In the genomic region with DNA sequence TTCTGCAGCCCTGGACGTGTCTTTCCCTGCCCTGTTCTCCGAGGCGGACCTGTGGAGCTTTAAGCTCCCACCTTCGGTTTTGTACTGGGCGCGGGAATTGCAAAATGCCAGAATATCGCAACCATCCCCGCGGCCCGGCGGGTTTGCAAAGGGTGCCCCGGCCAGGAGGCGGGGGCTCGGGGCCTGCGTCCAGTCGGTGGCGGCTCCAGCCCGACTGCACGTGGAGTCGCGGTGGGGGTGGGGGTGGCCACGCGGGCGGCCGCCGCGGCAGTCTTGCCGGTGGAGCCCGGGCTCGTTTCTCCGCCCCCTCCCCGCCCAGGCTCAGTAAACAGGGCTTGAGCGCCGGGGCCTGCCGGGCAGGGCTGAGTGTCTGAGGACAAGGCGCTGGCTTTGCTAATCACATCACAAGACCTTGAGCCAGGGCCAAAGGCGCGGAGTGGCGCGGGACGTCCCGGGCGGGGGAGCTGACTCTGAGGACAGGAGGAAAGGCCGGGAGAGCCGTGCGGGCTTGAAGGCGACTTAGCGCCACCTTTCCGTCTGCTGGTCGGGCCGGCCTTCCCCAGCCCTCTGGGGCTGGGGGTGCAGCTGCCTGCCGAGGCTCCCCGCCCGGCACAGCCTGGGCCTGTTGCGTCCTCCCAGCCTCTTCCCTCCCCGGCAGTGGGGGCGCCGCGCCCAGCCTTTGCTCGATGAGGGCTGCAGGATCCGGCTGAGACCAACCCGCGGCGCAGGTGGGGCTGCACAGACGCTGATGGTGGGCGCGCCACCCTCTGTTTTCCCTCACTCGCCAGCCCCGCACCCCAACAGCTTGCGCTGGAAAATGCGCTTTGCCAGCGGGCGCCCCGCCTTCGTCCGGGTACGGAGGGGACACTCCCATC, we compare ENCODE assay signal across 1 cellular context.
TF ChIP-seq lines count a peak whose summit lies in the region.

No MANE protein-coding gene starts in this region.

TF ChIP-seq in K562, 482 proteins besides CTCF, POLR2A, EP300 and RAD21 (continued from another document and continues in another):
- peak in 1 of 2 experiments; percentile 81; a peak in 1 of 4 replicates for TF ChIP-seq SIN3A (IDR thresholded peaks at IDR 0.05; ENCODE audit: borderline replicate concordance in 2 of 2, control insufficient read depth in 1 of 2, low read depth in 2 of 2, low read length in 2 of 2)
- 0 out of 2 replicates have a peak, but pooled peaks have one; percentile 29 for TF ChIP-seq NFXL1 (CRISPR knock-in tag; IDR thresholded peaks at IDR 0.05)
- TF ChIP-seq, protein P1, sequence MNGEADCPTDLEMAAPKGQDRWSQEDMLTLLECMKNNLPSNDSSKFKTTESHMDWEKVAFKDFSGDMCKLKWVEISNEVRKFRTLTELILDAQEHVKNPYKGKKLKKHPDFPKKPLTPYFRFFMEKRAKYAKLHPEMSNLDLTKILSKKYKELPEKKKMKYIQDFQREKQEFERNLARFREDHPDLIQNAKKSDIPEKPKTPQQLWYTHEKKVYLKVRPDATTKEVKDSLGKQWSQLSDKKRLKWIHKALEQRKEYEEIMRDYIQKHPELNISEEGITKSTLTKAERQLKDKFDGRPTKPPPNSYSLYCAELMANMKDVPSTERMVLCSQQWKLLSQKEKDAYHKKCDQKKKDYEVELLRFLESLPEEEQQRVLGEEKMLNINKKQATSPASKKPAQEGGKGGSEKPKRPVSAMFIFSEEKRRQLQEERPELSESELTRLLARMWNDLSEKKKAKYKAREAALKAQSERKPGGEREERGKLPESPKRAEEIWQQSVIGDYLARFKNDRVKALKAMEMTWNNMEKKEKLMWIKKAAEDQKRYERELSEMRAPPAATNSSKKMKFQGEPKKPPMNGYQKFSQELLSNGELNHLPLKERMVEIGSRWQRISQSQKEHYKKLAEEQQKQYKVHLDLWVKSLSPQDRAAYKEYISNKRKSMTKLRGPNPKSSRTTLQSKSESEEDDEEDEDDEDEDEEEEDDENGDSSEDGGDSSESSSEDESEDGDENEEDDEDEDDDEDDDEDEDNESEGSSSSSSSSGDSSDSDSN (IDR thresholded peaks at IDR 0.05; ENCODE audit: borderline replicate concordance in 1 of 2, low read depth in 2 of 2, low read length in 2 of 2) = peak in 1 of 2 experiments; percentile 76; a peak in 3 of 4 replicates
- TF ChIP-seq, protein P2, sequence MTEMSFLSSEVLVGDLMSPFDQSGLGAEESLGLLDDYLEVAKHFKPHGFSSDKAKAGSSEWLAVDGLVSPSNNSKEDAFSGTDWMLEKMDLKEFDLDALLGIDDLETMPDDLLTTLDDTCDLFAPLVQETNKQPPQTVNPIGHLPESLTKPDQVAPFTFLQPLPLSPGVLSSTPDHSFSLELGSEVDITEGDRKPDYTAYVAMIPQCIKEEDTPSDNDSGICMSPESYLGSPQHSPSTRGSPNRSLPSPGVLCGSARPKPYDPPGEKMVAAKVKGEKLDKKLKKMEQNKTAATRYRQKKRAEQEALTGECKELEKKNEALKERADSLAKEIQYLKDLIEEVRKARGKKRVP (CRISPR knock-in tag; IDR thresholded peaks at IDR 0.05) = no peak
- TF ChIP-seq MEIS2 (IDR thresholded peaks at IDR 0.05; ENCODE audit: partially characterized antibody) = no peak
- peak; percentile 11; the same call in 1 of the 2 replicates for TF ChIP-seq ZKSCAN1 (IDR thresholded peaks at IDR 0.05; ENCODE audit: low read depth, low read length)
- TF ChIP-seq, protein P3, sequence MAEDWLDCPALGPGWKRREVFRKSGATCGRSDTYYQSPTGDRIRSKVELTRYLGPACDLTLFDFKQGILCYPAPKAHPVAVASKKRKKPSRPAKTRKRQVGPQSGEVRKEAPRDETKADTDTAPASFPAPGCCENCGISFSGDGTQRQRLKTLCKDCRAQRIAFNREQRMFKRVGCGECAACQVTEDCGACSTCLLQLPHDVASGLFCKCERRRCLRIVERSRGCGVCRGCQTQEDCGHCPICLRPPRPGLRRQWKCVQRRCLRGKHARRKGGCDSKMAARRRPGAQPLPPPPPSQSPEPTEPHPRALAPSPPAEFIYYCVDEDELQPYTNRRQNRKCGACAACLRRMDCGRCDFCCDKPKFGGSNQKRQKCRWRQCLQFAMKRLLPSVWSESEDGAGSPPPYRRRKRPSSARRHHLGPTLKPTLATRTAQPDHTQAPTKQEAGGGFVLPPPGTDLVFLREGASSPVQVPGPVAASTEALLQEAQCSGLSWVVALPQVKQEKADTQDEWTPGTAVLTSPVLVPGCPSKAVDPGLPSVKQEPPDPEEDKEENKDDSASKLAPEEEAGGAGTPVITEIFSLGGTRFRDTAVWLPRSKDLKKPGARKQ (CRISPR knock-in tag; IDR thresholded peaks at IDR 0.05) = no peak
- TF ChIP-seq GABPB1 (CRISPR knock-in tag; IDR thresholded peaks at IDR 0.05) = peak; percentile 45; the same call in 1 of the 2 replicates
- TF ChIP-seq CC2D1A (IDR thresholded peaks at IDR 0.05) = peak; percentile 30; the same call in 1 of the 2 replicates
- 0 out of 2 replicates have a peak, but pooled peaks have one; percentile 30 for TF ChIP-seq ELF2 (CRISPR knock-in tag; IDR thresholded peaks at IDR 0.05)
- peak; percentile 45; the same call in 1 of the 2 replicates for TF ChIP-seq FOXP1 (CRISPR knock-in tag; IDR thresholded peaks at IDR 0.05)
- TF ChIP-seq RBM14 (IDR thresholded peaks at IDR 0.05; ENCODE audit: borderline replicate concordance, insufficient read depth, low read depth, low read length) = peak; percentile 69
- peak; percentile 59 for TF ChIP-seq RBFOX2 (IDR thresholded peaks at IDR 0.05; ENCODE audit: low read depth, low read length)
- TF ChIP-seq, protein P4, sequence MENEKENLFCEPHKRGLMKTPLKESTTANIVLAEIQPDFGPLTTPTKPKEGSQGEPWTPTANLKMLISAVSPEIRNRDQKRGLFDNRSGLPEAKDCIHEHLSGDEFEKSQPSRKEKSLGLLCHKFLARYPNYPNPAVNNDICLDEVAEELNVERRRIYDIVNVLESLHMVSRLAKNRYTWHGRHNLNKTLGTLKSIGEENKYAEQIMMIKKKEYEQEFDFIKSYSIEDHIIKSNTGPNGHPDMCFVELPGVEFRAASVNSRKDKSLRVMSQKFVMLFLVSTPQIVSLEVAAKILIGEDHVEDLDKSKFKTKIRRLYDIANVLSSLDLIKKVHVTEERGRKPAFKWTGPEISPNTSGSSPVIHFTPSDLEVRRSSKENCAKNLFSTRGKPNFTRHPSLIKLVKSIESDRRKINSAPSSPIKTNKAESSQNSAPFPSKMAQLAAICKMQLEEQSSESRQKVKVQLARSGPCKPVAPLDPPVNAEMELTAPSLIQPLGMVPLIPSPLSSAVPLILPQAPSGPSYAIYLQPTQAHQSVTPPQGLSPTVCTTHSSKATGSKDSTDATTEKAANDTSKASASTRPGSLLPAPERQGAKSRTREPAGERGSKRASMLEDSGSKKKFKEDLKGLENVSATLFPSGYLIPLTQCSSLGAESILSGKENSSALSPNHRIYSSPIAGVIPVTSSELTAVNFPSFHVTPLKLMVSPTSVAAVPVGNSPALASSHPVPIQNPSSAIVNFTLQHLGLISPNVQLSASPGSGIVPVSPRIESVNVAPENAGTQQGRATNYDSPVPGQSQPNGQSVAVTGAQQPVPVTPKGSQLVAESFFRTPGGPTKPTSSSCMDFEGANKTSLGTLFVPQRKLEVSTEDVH (IDR thresholded peaks at IDR 0.05; ENCODE audit: low read depth, partially characterized antibody) = no peak
- TF ChIP-seq CCNT2 (IDR thresholded peaks at IDR 0.05; ENCODE audit: borderline replicate concordance, extremely low read depth, insufficient read length, low read depth, low read length) = peak; percentile 59
- peak; percentile 47; the same call in 1 of the 2 replicates for TF ChIP-seq HDAC2 (IDR thresholded peaks at IDR 0.05)
- TF ChIP-seq ZNF445 (CRISPR knock-in tag; IDR thresholded peaks at IDR 0.05; ENCODE audit: low read depth) = no peak
- TF ChIP-seq HMG20A (CRISPR knock-in tag; conservative IDR thresholded peaks at IDR 0.05) = no peak
- TF ChIP-seq NEUROD1 (IDR thresholded peaks at IDR 0.05; ENCODE audit: borderline replicate concordance, low read depth, low read length, partially characterized antibody) = peak; percentile 23
- no peak for TF ChIP-seq ZBTB8A (IDR thresholded peaks at IDR 0.05; ENCODE audit: partially characterized antibody)
- TF ChIP-seq ZNF316 (IDR thresholded peaks at IDR 0.05) = no peak
- 0 out of 2 replicates have a peak, but pooled peaks have one; percentile 16 for TF ChIP-seq SMARCA5 (IDR thresholded peaks at IDR 0.05)
- TF ChIP-seq, protein P5, sequence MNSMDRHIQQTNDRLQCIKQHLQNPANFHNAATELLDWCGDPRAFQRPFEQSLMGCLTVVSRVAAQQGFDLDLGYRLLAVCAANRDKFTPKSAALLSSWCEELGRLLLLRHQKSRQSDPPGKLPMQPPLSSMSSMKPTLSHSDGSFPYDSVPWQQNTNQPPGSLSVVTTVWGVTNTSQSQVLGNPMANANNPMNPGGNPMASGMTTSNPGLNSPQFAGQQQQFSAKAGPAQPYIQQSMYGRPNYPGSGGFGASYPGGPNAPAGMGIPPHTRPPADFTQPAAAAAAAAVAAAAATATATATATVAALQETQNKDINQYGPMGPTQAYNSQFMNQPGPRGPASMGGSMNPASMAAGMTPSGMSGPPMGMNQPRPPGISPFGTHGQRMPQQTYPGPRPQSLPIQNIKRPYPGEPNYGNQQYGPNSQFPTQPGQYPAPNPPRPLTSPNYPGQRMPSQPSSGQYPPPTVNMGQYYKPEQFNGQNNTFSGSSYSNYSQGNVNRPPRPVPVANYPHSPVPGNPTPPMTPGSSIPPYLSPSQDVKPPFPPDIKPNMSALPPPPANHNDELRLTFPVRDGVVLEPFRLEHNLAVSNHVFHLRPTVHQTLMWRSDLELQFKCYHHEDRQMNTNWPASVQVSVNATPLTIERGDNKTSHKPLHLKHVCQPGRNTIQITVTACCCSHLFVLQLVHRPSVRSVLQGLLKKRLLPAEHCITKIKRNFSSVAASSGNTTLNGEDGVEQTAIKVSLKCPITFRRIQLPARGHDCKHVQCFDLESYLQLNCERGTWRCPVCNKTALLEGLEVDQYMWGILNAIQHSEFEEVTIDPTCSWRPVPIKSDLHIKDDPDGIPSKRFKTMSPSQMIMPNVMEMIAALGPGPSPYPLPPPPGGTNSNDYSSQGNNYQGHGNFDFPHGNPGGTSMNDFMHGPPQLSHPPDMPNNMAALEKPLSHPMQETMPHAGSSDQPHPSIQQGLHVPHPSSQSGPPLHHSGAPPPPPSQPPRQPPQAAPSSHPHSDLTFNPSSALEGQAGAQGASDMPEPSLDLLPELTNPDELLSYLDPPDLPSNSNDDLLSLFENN (IDR thresholded peaks at IDR 0.05; ENCODE audit: low read depth in 2 of 2, low read length in 2 of 2) = no peak
- TF ChIP-seq, protein P6, sequence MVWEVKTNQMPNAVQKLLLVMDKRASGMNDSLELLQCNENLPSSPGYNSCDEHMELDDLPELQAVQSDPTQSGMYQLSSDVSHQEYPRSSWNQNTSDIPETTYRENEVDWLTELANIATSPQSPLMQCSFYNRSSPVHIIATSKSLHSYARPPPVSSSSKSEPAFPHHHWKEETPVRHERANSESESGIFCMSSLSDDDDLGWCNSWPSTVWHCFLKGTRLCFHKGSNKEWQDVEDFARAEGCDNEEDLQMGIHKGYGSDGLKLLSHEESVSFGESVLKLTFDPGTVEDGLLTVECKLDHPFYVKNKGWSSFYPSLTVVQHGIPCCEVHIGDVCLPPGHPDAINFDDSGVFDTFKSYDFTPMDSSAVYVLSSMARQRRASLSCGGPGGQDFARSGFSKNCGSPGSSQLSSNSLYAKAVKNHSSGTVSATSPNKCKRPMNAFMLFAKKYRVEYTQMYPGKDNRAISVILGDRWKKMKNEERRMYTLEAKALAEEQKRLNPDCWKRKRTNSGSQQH (CRISPR knock-in tag; IDR thresholded peaks at IDR 0.05) = no peak
- TF ChIP-seq, protein P7, sequence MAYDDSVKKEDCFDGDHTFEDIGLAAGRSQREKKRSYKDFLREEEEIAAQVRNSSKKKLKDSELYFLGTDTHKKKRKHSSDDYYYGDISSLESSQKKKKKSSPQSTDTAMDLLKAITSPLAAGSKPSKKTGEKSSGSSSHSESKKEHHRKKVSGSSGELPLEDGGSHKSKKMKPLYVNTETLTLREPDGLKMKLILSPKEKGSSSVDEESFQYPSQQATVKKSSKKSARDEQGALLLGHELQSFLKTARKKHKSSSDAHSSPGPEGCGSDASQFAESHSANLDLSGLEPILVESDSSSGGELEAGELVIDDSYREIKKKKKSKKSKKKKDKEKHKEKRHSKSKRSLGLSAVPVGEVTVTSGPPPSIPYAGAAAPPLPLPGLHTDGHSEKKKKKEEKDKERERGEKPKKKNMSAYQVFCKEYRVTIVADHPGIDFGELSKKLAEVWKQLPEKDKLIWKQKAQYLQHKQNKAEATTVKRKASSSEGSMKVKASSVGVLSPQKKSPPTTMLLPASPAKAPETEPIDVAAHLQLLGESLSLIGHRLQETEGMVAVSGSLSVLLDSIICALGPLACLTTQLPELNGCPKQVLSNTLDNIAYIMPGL (CRISPR knock-in tag; IDR thresholded peaks at IDR 0.05) = peak; percentile 74; the same call in 1 of the 2 replicates
- TF ChIP-seq E2F3 (CRISPR knock-in tag; IDR thresholded peaks at IDR 0.05) = no peak; the same call in 1 of the 2 replicates
- TF ChIP-seq SMAD3 (CRISPR knock-in tag; conservative IDR thresholded peaks at IDR 0.05) = no peak
- TF ChIP-seq, protein P8, sequence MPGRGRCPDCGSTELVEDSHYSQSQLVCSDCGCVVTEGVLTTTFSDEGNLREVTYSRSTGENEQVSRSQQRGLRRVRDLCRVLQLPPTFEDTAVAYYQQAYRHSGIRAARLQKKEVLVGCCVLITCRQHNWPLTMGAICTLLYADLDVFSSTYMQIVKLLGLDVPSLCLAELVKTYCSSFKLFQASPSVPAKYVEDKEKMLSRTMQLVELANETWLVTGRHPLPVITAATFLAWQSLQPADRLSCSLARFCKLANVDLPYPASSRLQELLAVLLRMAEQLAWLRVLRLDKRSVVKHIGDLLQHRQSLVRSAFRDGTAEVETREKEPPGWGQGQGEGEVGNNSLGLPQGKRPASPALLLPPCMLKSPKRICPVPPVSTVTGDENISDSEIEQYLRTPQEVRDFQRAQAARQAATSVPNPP (IDR thresholded peaks at IDR 0.05; ENCODE audit: borderline replicate concordance, insufficient read depth, insufficient read length) = no peak
- TF ChIP-seq, protein P9, sequence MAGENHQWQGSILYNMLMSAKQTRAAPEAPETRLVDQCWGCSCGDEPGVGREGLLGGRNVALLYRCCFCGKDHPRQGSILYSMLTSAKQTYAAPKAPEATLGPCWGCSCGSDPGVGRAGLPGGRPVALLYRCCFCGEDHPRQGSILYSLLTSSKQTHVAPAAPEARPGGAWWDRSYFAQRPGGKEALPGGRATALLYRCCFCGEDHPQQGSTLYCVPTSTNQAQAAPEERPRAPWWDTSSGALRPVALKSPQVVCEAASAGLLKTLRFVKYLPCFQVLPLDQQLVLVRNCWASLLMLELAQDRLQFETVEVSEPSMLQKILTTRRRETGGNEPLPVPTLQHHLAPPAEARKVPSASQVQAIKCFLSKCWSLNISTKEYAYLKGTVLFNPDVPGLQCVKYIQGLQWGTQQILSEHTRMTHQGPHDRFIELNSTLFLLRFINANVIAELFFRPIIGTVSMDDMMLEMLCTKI (IDR thresholded peaks at IDR 0.05; ENCODE audit: partially characterized antibody) = no peak
- no peak for TF ChIP-seq ZNF695 (CRISPR knock-in tag; IDR thresholded peaks at IDR 0.05)
- no peak for TF ChIP-seq EWSR1 (IDR thresholded peaks at IDR 0.05; ENCODE audit: borderline replicate concordance, low read depth, partially characterized antibody)
- 0 out of 2 replicates have a peak, but pooled peaks have one; percentile 34 for TF ChIP-seq LEF1 (IDR thresholded peaks at IDR 0.05)
- TF ChIP-seq ZNF444 (CRISPR knock-in tag; IDR thresholded peaks at IDR 0.05) = no peak
- TF ChIP-seq SMARCC2 (IDR thresholded peaks at IDR 0.05; ENCODE audit: low read depth) = peak; percentile 15; the same call in 1 of the 2 replicates
- peak; percentile 36 for TF ChIP-seq FOSL1 (tag; conservative IDR thresholded peaks at IDR 0.05)
- TF ChIP-seq BHLHE40 (IDR thresholded peaks at IDR 0.05; ENCODE audit: low read length) = peak; percentile 64; the same call in 1 of the 2 replicates
- TF ChIP-seq MTA1 (IDR thresholded peaks at IDR 0.05; ENCODE audit: borderline replicate concordance) = no peak
- TF ChIP-seq POLR2AphosphoS2 (IDR thresholded peaks at IDR 0.05; ENCODE audit: low read length) = peak; percentile 50; the same call in 1 of the 2 replicates
- no peak for TF ChIP-seq PURB (CRISPR knock-in tag; IDR thresholded peaks at IDR 0.05; ENCODE audit: low read depth)
- TF ChIP-seq SLC30A9 (CRISPR knock-in tag; IDR thresholded peaks at IDR 0.05) = no peak
